In genomic region chr6:170045981-170046667, GRCh38 we compare ENCODE assay signal across 23 cellular contexts.
DNase-seq lines count a peak whose midpoint lies in the region; ATAC-seq, FAIRE-seq and TF ChIP-seq lines count a peak whose summit lies in the region.
"Had no signal": no experiment of that assay in that cellular context is flagged by ENCODE, and none has a peak within 500 bp of the region (broad histone marks: within the 10 kb centered on the region; RNA-seq: fewer than 3 reads in every experiment).

No MANE protein-coding gene starts in this region.

- ATAC-seq in GM19455 (IDR thresholded peaks at IDR 0.05; ENCODE audit: unreplicated experiment) (no peak), HG02852 (IDR thresholded peaks at IDR 0.05; ENCODE audit: unreplicated experiment) (no peak)
- ATAC-seq: activated T-cell treated with anti-CD3 and anti-CD28 coated beads, Interleukin-2, amount 50 U/mL, for 4 hours; esophagus mucosa had no signal

- no peaks in the 10 kb centered on the region for H3K9me3 ChIP-seq in GM23248 (ENCODE audit: low read depth)
- no peaks in the 10 kb centered on the region for H3K9me3 ChIP-seq in esophagus squamous epithelium
- no peaks in the 10 kb centered on the region for H3K9me3 ChIP-seq in kidney (ENCODE audit: control insufficient read depth in 1 of 2, low read length in 2 of 2)
- H3K9me3 ChIP-seq in stomach, result no peaks in the 10 kb centered on the region
- H3K9me3 ChIP-seq: ascending aorta had no signal

- H2AFZ ChIP-seq in GM23248, result peak overlapping the region; percentile 9; the same call in 1 of the 2 replicates
- H2AFZ ChIP-seq: PC-9 had no signal

- H3K27ac ChIP-seq in GM23248 (no peak overlapping the region), esophagus squamous epithelium (peak overlapping the region in 3 of 4 donors; percentile 51 to 53 (median 53)), kidney (ENCODE audit: low read depth in 2 of 2, low read length in 2 of 2) (no peak overlapping the region), stomach (peak overlapping the region in 4 of 5 donors; percentile 43 to 89 (median 71))
- H3K27ac ChIP-seq: ascending aorta, HL-60, PC-9 had no signal

- no peak for TF ChIP-seq EP300 in stomach (IDR thresholded peaks at IDR 0.05)

- H3K4me2 ChIP-seq in GM23248 (ENCODE audit: unreplicated experiment), result peak overlapping the region; percentile 27
- H3K4me2 ChIP-seq: PC-9 had no signal

- H3K9ac ChIP-seq in GM23248 (no peak overlapping the region), kidney (ENCODE audit: low read length in 2 of 2) (no peak overlapping the region)

- H3K4me3 ChIP-seq in GM23248, result 0 out of 2 replicates have a peak overlapping the region, but pooled peaks have one; percentile 21
- no peak overlapping the region for H3K4me3 ChIP-seq in esophagus squamous epithelium
- H3K4me3 ChIP-seq in kidney (ENCODE audit: low read length in 2 of 2), result no peak overlapping the region
- H3K4me3 ChIP-seq in stomach, result no peak overlapping the region
- H3K4me3 ChIP-seq: ascending aorta, PC-9, smooth muscle cell had no signal

- FAIRE-seq in kidney (lab: Jason Lieb, UNC), result no peak
- FAIRE-seq: H1 had no signal

- in situ Hi-C loops in GM23248 (cut with MboI), result no loop called here

- no peaks in the 10 kb centered on the region for H3K79me2 ChIP-seq in GM23248 (ENCODE audit: insufficient read depth)

- intact Hi-C loops in esophagus squamous epithelium (cut with DNase I) (no loop called here), kidney (cut with DNase I) (no loop called here), stomach (cut with DNase I; ENCODE audit: low total_unique reads) (no loop called here)

- TF ChIP-seq POLR2A in esophagus squamous epithelium (IDR thresholded peaks at IDR 0.05) (no peak), stomach (IDR thresholded peaks at IDR 0.05) (no peak)

- H3K9me2 ChIP-seq in GM23248 (ENCODE audit: insufficient read depth), result no peaks in the 10 kb centered on the region

- no peaks in the 10 kb centered on the region for H4K20me1 ChIP-seq in GM23248 (ENCODE audit: insufficient read depth)

- TF ChIP-seq CTCF in esophagus squamous epithelium (IDR thresholded peaks at IDR 0.05) (no peak), kidney (IDR thresholded peaks at IDR 0.05; ENCODE audit: borderline replicate concordance, extremely low read depth, insufficient read depth) (no peak), stomach (IDR thresholded peaks at IDR 0.05) (no peak)

- H3F3A ChIP-seq in GM23248 (ENCODE audit: insufficient read depth), result peaks cover 6% of the 10 kb centered on the region

- H3K27me3 ChIP-seq in GM23248 (replicated peaks; ENCODE audit: insufficient read depth) (no peaks in the 10 kb centered on the region), esophagus squamous epithelium (peaks cover 0 to 26% (median 0%) of the 10 kb centered on the region in 4 donors), stomach (no peaks in the 10 kb centered on the region)
- H3K27me3 ChIP-seq: ascending aorta had no signal

- H3K4me1 ChIP-seq in GM23248 (ENCODE audit: insufficient read depth) (peaks cover 18% of the 10 kb centered on the region), esophagus squamous epithelium (peaks cover 3 to 32% (median 19%) of the 10 kb centered on the region in 3 donors), kidney (ENCODE audit: control insufficient read depth in 1 of 2, insufficient read depth in 1 of 2, low read depth in 1 of 2, low read length in 2 of 2) (no peaks in the 10 kb centered on the region), stomach (peaks cover 4 to 39% (median 19%) of the 10 kb centered on the region in 4 donors)
- H3K4me1 ChIP-seq: ascending aorta had no signal

- 44 to 56% methylated on average over 24 to 33 of the region's 33 CpGs for WGBS in GM23248 (ENCODE audit: low coverage in 1 of 2, low lambda C conversion rate in 2 of 2, missing lambda C conversion rate in 2 of 2), 2 experiments
- 63 to 81% methylated on average over 9 to 15 of the region's 33 CpGs for WGBS in esophagus squamous epithelium, 2 donors
- 74 to 83% (median 80%) methylated on average over 31 to 33 of the region's 33 CpGs for WGBS in stomach, 5 donors

- H3K36me3 ChIP-seq in GM23248 (ENCODE audit: low read depth) (no peaks in the 10 kb centered on the region), esophagus squamous epithelium (no peaks in the 10 kb centered on the region), kidney (ENCODE audit: control insufficient read depth in 1 of 2, insufficient read depth in 2 of 2, low read length in 2 of 2) (no peaks in the 10 kb centered on the region), stomach (no peaks in the 10 kb centered on the region)
- H3K36me3 ChIP-seq: ascending aorta had no signal

- DNase-seq in GM23248, result no peak
- no peak for DNase-seq in esophagus squamous epithelium (lab: John Stamatoyannopoulos, UW)
- DNase-seq in kidney, result peak; percentile 54
- DNase-seq in stomach, result no peak
- DNase-seq in hypothalamus (lab: John Stamatoyannopoulos, UW), result no peak
- DNase-seq: activated naive CD4-positive, alpha-beta T cell treated with anti-CD3 and anti-CD28 coated beads, Interleukin-2, amount 10 ng/mL, durations not matched to agents 7 days and 5 days; activated T-cell treated with anti-CD3 and anti-CD28 coated beads, Interleukin-2, amount 50 U/mL, for 4 hours; C1 segment of cervical spinal cord; Calu3; effector CD4-positive, alpha-beta T cell; NCI-H1092 treated with DMSO at 0.1 percent for 48 hours; NCI-H2029; NCI-H345; PC-9; stimulated activated CD4-positive, alpha-beta T cell treated with anti-CD3 and anti-CD28 coated beads, Interleukin-4, amount 100 ng/mL, for 24 hours; T-helper 2 cell had no signal

Comparison
In these comparisons a context has a peak if more than half of its experiments do, and no peak if none do; other contexts are left out.
1. H3K27ac ChIP-seq: peak in esophagus squamous epithelium (3 of 4) and stomach (4 of 5); none in GM23248 (single experiment) and kidney (0 of 2).